In the genomic region with DNA sequence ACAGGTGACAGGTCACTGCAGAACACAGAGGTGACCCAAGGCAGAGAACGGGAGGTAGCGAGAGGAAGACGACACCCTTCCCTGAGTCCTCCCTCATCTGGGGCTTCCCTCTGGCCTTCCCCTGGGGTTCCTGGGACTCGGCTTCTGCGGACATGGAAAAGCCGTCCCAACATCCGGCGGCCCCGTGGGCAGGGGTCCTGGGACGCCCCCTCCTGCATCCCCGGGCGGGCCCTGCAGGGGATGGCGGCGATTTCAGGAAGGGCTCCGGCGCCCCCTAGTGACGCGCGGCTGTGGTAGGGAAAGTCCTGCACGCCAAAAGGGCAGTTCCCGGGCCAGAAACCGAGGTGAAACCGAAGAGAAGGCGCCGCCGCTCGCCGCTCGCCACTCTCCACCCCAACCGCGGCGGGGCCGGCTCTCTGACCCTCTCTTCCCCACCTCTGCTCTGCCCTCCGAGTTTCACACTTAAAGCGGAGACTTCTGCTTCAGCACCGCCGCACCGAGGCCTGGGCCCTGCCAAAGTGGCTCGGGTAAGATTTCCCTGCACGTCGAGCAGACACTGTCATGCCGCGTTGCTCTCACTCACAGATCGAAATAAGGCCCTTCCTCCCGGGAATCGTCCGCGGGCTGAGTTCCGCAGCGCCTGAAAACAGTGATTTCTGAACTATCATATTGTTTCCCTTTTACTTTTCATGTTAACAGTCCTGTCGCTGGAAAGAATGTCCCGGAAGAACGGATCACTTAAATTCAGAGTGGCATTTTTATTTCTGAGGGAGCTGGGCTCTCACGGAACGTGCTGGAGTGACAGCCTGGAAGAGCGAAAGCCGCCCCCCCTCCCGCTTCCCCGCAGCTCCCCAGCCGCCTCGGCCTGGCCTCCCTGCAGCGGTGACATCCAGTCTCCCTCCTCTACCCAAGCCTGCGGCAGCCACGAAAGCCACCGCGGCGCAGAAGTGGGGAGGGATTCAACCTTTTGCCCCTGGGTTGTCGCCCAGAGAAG, we compare ENCODE assay signal across 1 cellular context.
A peak's percentile ranks its signal among the peaks of the same experiment; 100 is the strongest.
TF ChIP-seq lines count a peak whose summit lies in the region.

No MANE protein-coding gene starts in this region.

TF ChIP-seq in HepG2, 621 proteins besides CTCF, POLR2A, EP300 and RAD21 (continued from another document):
- TF ChIP-seq KDM5B (CRISPR knock-in tag; IDR thresholded peaks at IDR 0.05; ENCODE audit: borderline replicate concordance): no peak
- no peak for TF ChIP-seq ATRX (CRISPR knock-in tag; IDR thresholded peaks at IDR 0.05; ENCODE audit: borderline replicate concordance)
- TF ChIP-seq, protein P1, sequence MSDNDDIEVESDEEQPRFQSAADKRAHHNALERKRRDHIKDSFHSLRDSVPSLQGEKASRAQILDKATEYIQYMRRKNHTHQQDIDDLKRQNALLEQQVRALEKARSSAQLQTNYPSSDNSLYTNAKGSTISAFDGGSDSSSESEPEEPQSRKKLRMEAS (IDR thresholded peaks at IDR 0.05): 0 out of 2 replicates have a peak, but pooled peaks have one; percentile 21
- TF ChIP-seq FOXO1 (CRISPR knock-in tag; IDR thresholded peaks at IDR 0.05): 0 out of 2 replicates have a peak, but pooled peaks have one; percentile 25
- TF ChIP-seq GPN1 (CRISPR knock-in tag; IDR thresholded peaks at IDR 0.05; ENCODE audit: borderline replicate concordance): no peak
- TF ChIP-seq ZBTB7A (CRISPR knock-in tag; IDR thresholded peaks at IDR 0.05): peak; percentile 88; the same call in 1 of the 2 replicates
- TF ChIP-seq ZFX (CRISPR knock-in tag; IDR thresholded peaks at IDR 0.05; ENCODE audit: low read depth): peak; percentile 34; the same call in 1 of the 2 replicates
- TF ChIP-seq XRCC5 (optimal IDR thresholded peaks at IDR 0.05; ENCODE audit: low read length): peak; percentile 63
- peak; percentile 43; the same call in 1 of the 2 replicates for TF ChIP-seq GABPB1 (CRISPR knock-in tag; IDR thresholded peaks at IDR 0.05)
- peak; percentile 52 for TF ChIP-seq YY1 (IDR thresholded peaks at IDR 0.05; ENCODE audit: insufficient read depth, insufficient replicate concordance, low read depth, low read length)
- TF ChIP-seq, protein P2, sequence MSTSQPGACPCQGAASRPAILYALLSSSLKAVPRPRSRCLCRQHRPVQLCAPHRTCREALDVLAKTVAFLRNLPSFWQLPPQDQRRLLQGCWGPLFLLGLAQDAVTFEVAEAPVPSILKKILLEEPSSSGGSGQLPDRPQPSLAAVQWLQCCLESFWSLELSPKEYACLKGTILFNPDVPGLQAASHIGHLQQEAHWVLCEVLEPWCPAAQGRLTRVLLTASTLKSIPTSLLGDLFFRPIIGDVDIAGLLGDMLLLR (CRISPR knock-in tag; IDR thresholded peaks at IDR 0.05): no peak
- no peak for TF ChIP-seq CEBPB (IDR thresholded peaks at IDR 0.05; ENCODE audit: borderline replicate concordance, low read depth, low read length)
- TF ChIP-seq, protein P3, sequence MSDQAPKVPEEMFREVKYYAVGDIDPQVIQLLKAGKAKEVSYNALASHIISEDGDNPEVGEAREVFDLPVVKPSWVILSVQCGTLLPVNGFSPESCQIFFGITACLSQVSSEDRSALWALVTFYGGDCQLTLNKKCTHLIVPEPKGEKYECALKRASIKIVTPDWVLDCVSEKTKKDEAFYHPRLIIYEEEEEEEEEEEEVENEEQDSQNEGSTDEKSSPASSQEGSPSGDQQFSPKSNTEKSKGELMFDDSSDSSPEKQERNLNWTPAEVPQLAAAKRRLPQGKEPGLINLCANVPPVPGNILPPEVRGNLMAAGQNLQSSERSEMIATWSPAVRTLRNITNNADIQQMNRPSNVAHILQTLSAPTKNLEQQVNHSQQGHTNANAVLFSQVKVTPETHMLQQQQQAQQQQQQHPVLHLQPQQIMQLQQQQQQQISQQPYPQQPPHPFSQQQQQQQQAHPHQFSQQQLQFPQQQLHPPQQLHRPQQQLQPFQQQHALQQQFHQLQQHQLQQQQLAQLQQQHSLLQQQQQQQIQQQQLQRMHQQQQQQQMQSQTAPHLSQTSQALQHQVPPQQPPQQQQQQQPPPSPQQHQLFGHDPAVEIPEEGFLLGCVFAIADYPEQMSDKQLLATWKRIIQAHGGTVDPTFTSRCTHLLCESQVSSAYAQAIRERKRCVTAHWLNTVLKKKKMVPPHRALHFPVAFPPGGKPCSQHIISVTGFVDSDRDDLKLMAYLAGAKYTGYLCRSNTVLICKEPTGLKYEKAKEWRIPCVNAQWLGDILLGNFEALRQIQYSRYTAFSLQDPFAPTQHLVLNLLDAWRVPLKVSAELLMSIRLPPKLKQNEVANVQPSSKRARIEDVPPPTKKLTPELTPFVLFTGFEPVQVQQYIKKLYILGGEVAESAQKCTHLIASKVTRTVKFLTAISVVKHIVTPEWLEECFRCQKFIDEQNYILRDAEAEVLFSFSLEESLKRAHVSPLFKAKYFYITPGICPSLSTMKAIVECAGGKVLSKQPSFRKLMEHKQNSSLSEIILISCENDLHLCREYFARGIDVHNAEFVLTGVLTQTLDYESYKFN (CRISPR knock-in tag; conservative IDR thresholded peaks at IDR 0.05): no peak
- 0 out of 2 replicates have a peak, but pooled peaks have one; percentile 53 for TF ChIP-seq MTF2 (CRISPR knock-in tag; IDR thresholded peaks at IDR 0.05; ENCODE audit: borderline replicate concordance)
